ENCODE assay signal across 1 cellular context in genomic region chr10:44356139-44357115, GRCh38.
TF ChIP-seq lines count a peak whose summit lies in the region.

No MANE protein-coding gene starts in this region.

TF ChIP-seq in GM23338, 12 proteins besides CTCF, POLR2A, EP300 and RAD21 (continued from another document):
- TF ChIP-seq ZNF462 (CRISPR knock-in tag; IDR thresholded peaks at IDR 0.05), result no peak
- TF ChIP-seq ZNF331 (CRISPR knock-in tag; IDR thresholded peaks at IDR 0.05; ENCODE audit: low read depth), result no peak
